In the genomic region with DNA sequence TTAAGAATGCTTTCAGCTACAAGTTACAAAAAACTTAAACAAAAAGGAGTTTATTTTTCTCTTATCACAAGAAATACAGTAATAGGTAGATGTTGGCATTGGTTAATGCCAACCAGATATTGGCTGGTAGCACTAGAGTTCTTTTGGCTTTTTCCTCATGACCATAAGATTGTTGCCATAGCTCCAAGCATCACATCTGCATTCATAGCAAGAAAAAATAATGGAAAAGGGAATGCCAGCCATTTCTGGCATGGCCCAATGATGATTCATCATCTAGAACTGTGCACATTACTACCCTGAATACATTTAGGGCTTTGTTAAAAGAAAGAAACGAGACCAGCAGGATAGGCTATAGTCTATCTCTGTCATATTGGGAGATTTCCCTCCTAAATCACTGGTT, we compare ENCODE assay signal across 13 cellular contexts.
"Had no signal": no experiment of that assay in that cellular context is flagged by ENCODE, and none has a peak within 500 bp of the region (broad histone marks: within the 10 kb centered on the region; RNA-seq: fewer than 3 reads in every experiment).

No MANE protein-coding gene starts in this region.

- H3K4me3 ChIP-seq: psoas muscle, spleen had no signal

- DNase-seq: activated naive CD4-positive, alpha-beta T cell treated with Interleukin-2 at 50 U/mL for 16 hours; activated T-cell treated with anti-CD3 and anti-CD28 coated beads for 4 hours; aorta; effector memory CD8-positive, alpha-beta T cell; left colon; psoas muscle; spleen had no signal

- H3K27ac Mint-ChIP-seq: dendritic cell treated with granulocyte-macrophage colony-stimulating factor and Interleukin-4, amounts not matched to agents 40 ng/mL and 50 ng/mL, for 4 days; effector memory CD8-positive, alpha-beta T cell; stimulated activated naive CD8-positive, alpha-beta T cell treated with anti-CD3 and anti-CD28 coated beads, Interleukin-15, Interleukin-2, amounts not matched to agents 100 ng/mL and 50 ng/mL, for 24 hours had no signal

- H3K4me1 ChIP-seq: psoas muscle had no signal

- ATAC-seq: activated CD4-positive, CD25-positive, alpha-beta regulatory T cell treated with anti-CD3 and anti-CD28 coated beads, Interleukin-2, amount 50 U/mL, for 24 hours; effector memory CD8-positive, alpha-beta T cell; left colon; psoas muscle; sciatic nerve had no signal

- H3K27me3 ChIP-seq: spleen had no signal

- H3K27ac ChIP-seq: epithelial cell of prostate, psoas muscle had no signal

- H3K9me3 ChIP-seq: psoas muscle, spleen had no signal

- H3K9me3 Mint-ChIP-seq: effector memory CD8-positive, alpha-beta T cell; neural crest cell; stimulated activated naive CD8-positive, alpha-beta T cell treated with anti-CD3 and anti-CD28 coated beads, Interleukin-15, Interleukin-2, amounts not matched to agents 100 ng/mL and 50 ng/mL, for 24 hours had no signal

- H3K36me3 ChIP-seq: spleen had no signal

- H3K4me3 Mint-ChIP-seq: dendritic cell treated with granulocyte-macrophage colony-stimulating factor and Interleukin-4, amounts not matched to agents 40 ng/mL and 50 ng/mL, for 4 days; effector memory CD8-positive, alpha-beta T cell; neural crest cell; stimulated activated naive CD8-positive, alpha-beta T cell treated with anti-CD3 and anti-CD28 coated beads, Interleukin-15, Interleukin-2, amounts not matched to agents 100 ng/mL and 50 ng/mL, for 24 hours had no signal
